10 cellular contexts compared by ENCODE assay signal in genomic region chr3:94285874-94286273, GRCh38.
DNase-seq lines count a peak whose midpoint lies in the region; ATAC-seq, FAIRE-seq and TF ChIP-seq lines count a peak whose summit lies in the region.
"Had no signal": no experiment of that assay in that cellular context is flagged by ENCODE, and none has a peak within 500 bp of the region (broad histone marks: within the 10 kb centered on the region; RNA-seq: fewer than 3 reads in every experiment).

No MANE protein-coding gene starts in this region.

- no peak overlapping the region for H3K27ac ChIP-seq in 22Rv1
- H3K27ac ChIP-seq in Panc1 (ENCODE audit: low read length): no peak overlapping the region
- H3K27ac ChIP-seq in tibial nerve: no peak overlapping the region
- H3K27ac ChIP-seq: BLaER1 treated with 17β-estradiol and CSF1 and Interleukin-3, amounts not matched to agents 10 nM and 100 nM had no signal

- H3K27me3 ChIP-seq in Panc1 (ENCODE audit: control insufficient read depth, insufficient read depth, low read length): no peaks in the 10 kb centered on the region
- H3K27me3 ChIP-seq in tibial nerve: no peaks in the 10 kb centered on the region
- H3K27me3 ChIP-seq: BLaER1 treated with 17β-estradiol and CSF1 and Interleukin-3, amounts not matched to agents 10 nM and 100 nM had no signal

- in situ Hi-C loops in Panc1 (cut with HindIII; ENCODE audit: low pct_unique_long_range_greater_than_20kb, low sequenced_read_pairs): no loop called here

- intact Hi-C loops in Panc1 (cut with micrococcal nuclease; ENCODE audit: unreplicated experiment): loop anchor here (5.0 kb wide), 1 partner anchor 34 kb away; no protein-coding TSS in a partner anchor
- intact Hi-C loops in Right ventricle myocardium inferior (cut with DNase I): no loop called here

- no peak for TF ChIP-seq POLR2A in H54 (IDR thresholded peaks at IDR 0.05; ENCODE audit: low read depth, low read length)
- TF ChIP-seq POLR2A in tibial nerve (IDR thresholded peaks at IDR 0.05): no peak

- no peaks in the 10 kb centered on the region for H3K4me1 Mint-ChIP-seq in activated T-cell treated with anti-CD3 and anti-CD28 coated beads, Interleukin-2, amount 50 U/mL, for 24 hours (ENCODE audit: low read depth)

- ATAC-seq in Panc1: no peak
- ATAC-seq in Right ventricle myocardium inferior: no peak

- H3K9me3 Mint-ChIP-seq in activated T-cell treated with anti-CD3 and anti-CD28 coated beads, Interleukin-2, amount 50 U/mL, for 24 hours: no peaks in the 10 kb centered on the region

- H3K27me3 Mint-ChIP-seq in activated T-cell treated with anti-CD3 and anti-CD28 coated beads, Interleukin-2, amount 50 U/mL, for 24 hours: no peaks in the 10 kb centered on the region

- H3K4me1 ChIP-seq in Panc1 (ENCODE audit: control insufficient read depth, insufficient read depth, low read length) (no peaks in the 10 kb centered on the region), tibial nerve (no peaks in the 10 kb centered on the region)
- H3K4me1 ChIP-seq: BLaER1 treated with 17β-estradiol and CSF1 and Interleukin-3, amounts not matched to agents 10 nM and 100 nM had no signal

- CTCF ChIA-PET in Panc1 (lab: Charles Lee): no interaction called here

- BruUV-seq in Panc1 (replicated peaks; lab: Mats Ljungman, UMichigan): no TSS peak

- H3K4me3 Mint-ChIP-seq in activated T-cell treated with anti-CD3 and anti-CD28 coated beads, Interleukin-2, amount 50 U/mL, for 24 hours: no peak overlapping the region

- H3K4me3 ChIP-seq in Panc1 (ENCODE audit: low read depth in 2 of 2, low read length in 2 of 2): no peak overlapping the region
- no peak overlapping the region for H3K4me3 ChIP-seq in fibroblast of mammary gland (ENCODE audit: control insufficient read depth, low read depth, low read length)
- H3K4me3 ChIP-seq in tibial nerve: no peak overlapping the region
- H3K4me3 ChIP-seq: BLaER1 treated with 17β-estradiol and CSF1 and Interleukin-3, amounts not matched to agents 10 nM and 100 nM had no signal

- H3K36me3 Mint-ChIP-seq in activated T-cell treated with anti-CD3 and anti-CD28 coated beads, Interleukin-2, amount 50 U/mL, for 24 hours (ENCODE audit: low read depth): no peaks in the 10 kb centered on the region

- H3K36me3 ChIP-seq in Panc1 (ENCODE audit: control insufficient read depth, insufficient read depth, low read length) (no peaks in the 10 kb centered on the region), tibial nerve (no peaks in the 10 kb centered on the region)
- H3K36me3 ChIP-seq: BLaER1 treated with 17β-estradiol and CSF1 and Interleukin-3, amounts not matched to agents 10 nM and 100 nM had no signal

- FAIRE-seq in H54 (lab: Jason Lieb, UNC): peak; percentile 84

- no peak for TF ChIP-seq EP300 in tibial nerve (IDR thresholded peaks at IDR 0.05)

- H3K9me3 ChIP-seq in Panc1 (ENCODE audit: control insufficient read depth, insufficient read depth, low read depth, low read length): no peaks in the 10 kb centered on the region
- H3K9me3 ChIP-seq in tibial nerve: no peaks in the 10 kb centered on the region
- H3K9me3 ChIP-seq: BLaER1 treated with 17β-estradiol and CSF1 and Interleukin-3, amounts not matched to agents 10 nM and 100 nM had no signal

- H3K27ac Mint-ChIP-seq in activated T-cell treated with anti-CD3 and anti-CD28 coated beads, Interleukin-2, amount 50 U/mL, for 24 hours: no peak overlapping the region

- no peak for DNase-seq in H54 (ENCODE audit: insufficient read length, low spot score)
- DNase-seq in Panc1 (ENCODE audit: low read depth, low spot score): no peak
- peak; percentile 15 for DNase-seq in fibroblast of mammary gland (ENCODE audit: low read depth)
- no peak for DNase-seq in tibial nerve (ENCODE audit: low spot score in 2 of 2)
- DNase-seq in activated T-cell treated with anti-CD3 and anti-CD28 coated beads, Interleukin-2, amount 50 U/mL, for 24 hours: no peak
- no peak for DNase-seq in SHP77 treated with DMSO at 0.1 percent for 48 hours (lab: John Stamatoyannopoulos, UW)
- DNase-seq in Right ventricle myocardium inferior (ENCODE audit: missing footprints): no peak
- DNase-seq: NCI-H1417 treated with DMSO at 0.1 percent for 48 hours had no signal

- POLR2A ChIA-PET in Panc1 (lab: Charles Lee): no interaction called here

- TF ChIP-seq CTCF in 22Rv1 (IDR thresholded peaks at IDR 0.05) (peak; percentile 59), Panc1 (IDR thresholded peaks at IDR 0.05) (peak; percentile 15; the same call in 1 of the 2 replicates), fibroblast of mammary gland (conservative IDR thresholded peaks at IDR 0.05; ENCODE audit: control insufficient read depth, insufficient read depth, low read depth, low read length) (peak; percentile 23), tibial nerve (IDR thresholded peaks at IDR 0.05) (peak in 2 of 5 experiments; percentile 8 to 25)
